8 cellular contexts compared by ENCODE assay signal in the genomic region with DNA sequence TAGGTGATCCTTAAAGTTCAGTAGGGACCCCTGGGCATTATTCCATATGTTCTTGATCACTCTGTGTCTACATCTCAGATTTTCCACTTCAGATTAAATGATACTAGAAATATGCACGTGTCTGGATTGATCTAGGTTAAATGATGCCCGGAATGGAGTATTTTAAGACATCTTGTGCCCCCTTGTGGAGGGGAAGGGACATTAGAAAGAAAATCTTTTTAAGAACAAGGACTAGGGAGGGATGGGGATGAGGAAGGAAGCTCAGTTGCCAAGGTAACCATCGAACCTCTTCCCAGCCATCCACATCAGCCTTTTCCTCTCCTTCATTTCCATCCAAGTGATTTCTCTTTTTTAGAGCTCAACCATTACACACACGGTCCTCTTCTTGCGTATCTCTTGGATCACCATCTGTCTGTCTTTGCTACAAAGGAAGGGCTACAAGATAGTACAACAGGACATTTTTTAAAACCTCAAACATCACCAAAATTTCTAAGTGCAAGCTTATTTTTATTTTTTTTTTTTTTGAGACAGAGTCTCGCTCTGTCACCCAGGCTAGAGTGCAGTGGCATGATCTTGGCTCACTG. TPM values are rescaled to one million over a fixed set of nuclear protein-coding genes. Genes with fewer than 3 reads are reported as not detected.
A peak's percentile ranks its signal among the peaks of the same experiment; 100 is the strongest.
DNase-seq lines count a peak whose midpoint lies in the region; ATAC-seq, FAIRE-seq and TF ChIP-seq lines count a peak whose summit lies in the region.

No MANE protein-coding gene starts in this region.

- dilution Hi-C loops in keratinocyte (cut with MboI; ENCODE audit: extremely low pct_ligation_motif_present, low sequenced_read_pairs) = loop anchor here (25.0 kb wide), 1 partner anchor 401 kb away; a partner anchor contains a TSS

- no peak for FAIRE-seq in keratinocyte (lab: Jason Lieb, UNC)

- CTCF ChIA-PET in CD8-positive, alpha-beta memory T cell (lab: Charles Lee) = interaction anchor here (0.7 to 15.2 kb wide), 45 partner anchors 8 to 835 kb away, joined by 3 to 508 read pairs (median 4); no protein-coding TSS in a partner anchor

- H3K9ac ChIP-seq in keratinocyte (ENCODE audit: control insufficient read depth, extremely low read depth, insufficient read depth, low read length) = no peak overlapping the region

- H3K27ac ChIP-seq in CD8-positive, alpha-beta memory T cell (ENCODE audit: low read depth, low read length) = peak overlapping the region; percentile 35
- no peak overlapping the region for H3K27ac ChIP-seq in keratinocyte (ENCODE audit: control insufficient read depth, insufficient read depth, low read length)

- H3K36me3 Mint-ChIP-seq in CD8-positive, alpha-beta memory T cell = peaks cover 0 to 2% (median 0%) of the 10 kb centered on the region in 3 donors
- no peaks in the 10 kb centered on the region for H3K36me3 Mint-ChIP-seq in type B pancreatic cell

- DNase-seq in CD8-positive, alpha-beta memory T cell = peak in 4 of 5 donors; percentile 34 to 81 (median 66)
- DNase-seq in NCI-H82 treated with DMSO at 0.1 percent for 48 hours (lab: John Stamatoyannopoulos, UW; ENCODE audit: unreplicated experiment) (peak; percentile 66), astrocyte of the spinal cord (ENCODE audit: low read depth, low spot score) (peak; percentile 65), keratinocyte (ENCODE audit: low read depth, low spot score) (no peak), type B pancreatic cell (ENCODE audit: extremely low spot score, unreplicated experiment) (no peak), hepatic stellate cell (ENCODE audit: low spot score) (no peak)

- H3K79me2 ChIP-seq in keratinocyte (ENCODE audit: control insufficient read depth, insufficient read depth, low read length) = no peaks in the 10 kb centered on the region

- H3K4me1 Mint-ChIP-seq in CD8-positive, alpha-beta memory T cell = peaks cover 60 to 78% (median 72%) of the 10 kb centered on the region in 3 donors
- no peaks in the 10 kb centered on the region for H3K4me1 Mint-ChIP-seq in type B pancreatic cell (ENCODE audit: unreplicated experiment)

- no peaks in the 10 kb centered on the region for H3K9me1 ChIP-seq in keratinocyte (ENCODE audit: control insufficient read depth, extremely low read depth, insufficient read depth, low read length)

- ATAC-seq in GM18517 (IDR thresholded peaks at IDR 0.05; ENCODE audit: unreplicated experiment) (peak; percentile 13), HG03565 (IDR thresholded peaks at IDR 0.05; ENCODE audit: unreplicated experiment) (no peak)

- H3K4me2 ChIP-seq in keratinocyte (ENCODE audit: control insufficient read depth, extremely low read depth, insufficient read depth, low read depth, low read length) = no peak overlapping the region

- in situ Hi-C loops in astrocyte of the spinal cord (cut with HindIII; ENCODE audit: low sequenced_read_pairs) = no loop called here

- no peaks in the 10 kb centered on the region for H4K20me1 ChIP-seq in keratinocyte (ENCODE audit: control insufficient read depth, extremely low read depth, insufficient read depth, low read length)

- H3K36me3 ChIP-seq in CD8-positive, alpha-beta memory T cell (ENCODE audit: insufficient read depth, low read length) = no peaks in the 10 kb centered on the region
- H3K36me3 ChIP-seq in keratinocyte (ENCODE audit: control insufficient read depth in 2 of 2, extremely low read depth in 1 of 2, insufficient read depth in 2 of 2, low read length in 2 of 2) = no peaks in the 10 kb centered on the region

- H3K27ac Mint-ChIP-seq in CD8-positive, alpha-beta memory T cell = peak overlapping the region; percentile 77 to 100 (median 100)
- H3K27ac Mint-ChIP-seq in type B pancreatic cell = no peak overlapping the region

- H3K9me3 Mint-ChIP-seq in CD8-positive, alpha-beta memory T cell = no peaks in the 10 kb centered on the region
- no peaks in the 10 kb centered on the region for H3K9me3 Mint-ChIP-seq in type B pancreatic cell

- H3K4me3 ChIP-seq in CD8-positive, alpha-beta memory T cell (ENCODE audit: low read length) = no peak overlapping the region
- no peak overlapping the region for H3K4me3 ChIP-seq in astrocyte of the spinal cord (ENCODE audit: low read depth, low read length)
- no peak overlapping the region for H3K4me3 ChIP-seq in keratinocyte (ENCODE audit: control insufficient read depth in 2 of 3, extremely low read depth in 1 of 3, insufficient read depth in 2 of 3, low read depth in 1 of 3, low read length in 3 of 3)

- peak; percentile 66 for TF ChIP-seq CTCF in astrocyte of the spinal cord (IDR thresholded peaks at IDR 0.05; ENCODE audit: low read depth, low read length)
- peak; percentile 34 to 59 (median 44) for TF ChIP-seq CTCF in keratinocyte (optimal IDR thresholded peaks at IDR 0.05 in 1 of 3, IDR thresholded peaks at IDR 0.05 in 1 of 3, conservative IDR thresholded peaks at IDR 0.05 in 1 of 3; ENCODE audit: extremely low read depth in 1 of 3, insufficient read depth in 2 of 3, low read length in 3 of 3)
- peak; percentile 79 for TF ChIP-seq CTCF in type B pancreatic cell (conservative IDR thresholded peaks at IDR 0.05)

- H3K4me3 Mint-ChIP-seq in CD8-positive, alpha-beta memory T cell = peak overlapping the region; percentile 24 to 58 (median 45)
- H3K4me3 Mint-ChIP-seq in type B pancreatic cell = no peak overlapping the region

- peaks cover 5 to 10% of the 10 kb centered on the region in 2 donors for H3K27me3 Mint-ChIP-seq in CD8-positive, alpha-beta memory T cell
- peaks cover 70% of the 10 kb centered on the region for H3K27me3 Mint-ChIP-seq in type B pancreatic cell

- H2AFZ ChIP-seq in keratinocyte (ENCODE audit: control insufficient read depth, low read length) = no peak overlapping the region

- no peaks in the 10 kb centered on the region for H3K27me3 ChIP-seq in CD8-positive, alpha-beta memory T cell (ENCODE audit: insufficient read depth, low read length, poor library complexity, severe bottlenecking)
- peaks cover 3% of the 10 kb centered on the region for H3K27me3 ChIP-seq in keratinocyte (ENCODE audit: control insufficient read depth, extremely low read depth, insufficient read depth, low read length)

- H3K9me3 ChIP-seq in CD8-positive, alpha-beta memory T cell (ENCODE audit: low read length) = no peaks in the 10 kb centered on the region
- no peaks in the 10 kb centered on the region for H3K9me3 ChIP-seq in keratinocyte (ENCODE audit: control insufficient read depth, low read depth, low read length)

- POLR2A ChIA-PET in CD8-positive, alpha-beta memory T cell (lab: Charles Lee) = interaction anchor here (0.5 to 13.3 kb wide), 13 partner anchors 19 to 491 kb away, joined by 3 to 1213 read pairs (median 4); no protein-coding TSS in a partner anchor

- H3K4me1 ChIP-seq in CD8-positive, alpha-beta memory T cell (ENCODE audit: insufficient read depth, low read length) = peaks cover 74% of the 10 kb centered on the region
- no peaks in the 10 kb centered on the region for H3K4me1 ChIP-seq in keratinocyte (ENCODE audit: control insufficient read depth, extremely low read depth, insufficient read depth, low read length)

RNA-seq across cellular contexts. Expression of a gene that starts 40.5 kb away (rescaled TPM):
- not detected for total RNA-seq in CD8-positive, alpha-beta memory T cell
- polyA plus RNA-seq in CD8-positive, alpha-beta memory T cell = not detected
- polyA plus RNA-seq in keratinocyte = not detected in 3 replicates
- polyA plus RNA-seq in keratinocyte (2011; ENCODE audit: low read depth) = not detected
- not detected in 2 replicates for polyA plus RNA-seq in keratinocyte (2011; cell fraction: cytosol; rRNA removed)
- not detected in 2 replicates for polyA plus RNA-seq in keratinocyte (2011; cell fraction: nucleus; rRNA removed)
- not detected in 2 replicates for polyA plus RNA-seq in keratinocyte (2012; ENCODE audit: low replicate concordance)
- polyA minus RNA-seq in keratinocyte = not detected in 3 replicates
- polyA minus RNA-seq in keratinocyte (2011; cell fraction: cytosol; rRNA and poly(A)+ RNA removed) = not detected
- polyA minus RNA-seq in keratinocyte (2011; cell fraction: nucleus; rRNA and poly(A)+ RNA removed) = not detected in 2 replicates
- total RNA-seq in type B pancreatic cell (ENCODE audit: low replicate concordance) = 20.4 and 272 TPM in 2 replicates

RNA-seq across cellular contexts. Expression of a gene that starts 43.6 kb away (rescaled TPM):
- total RNA-seq in CD8-positive, alpha-beta memory T cell = 1 to 10 TPM; 6.0 to 8.1 TPM
- 13.7 TPM for polyA plus RNA-seq in CD8-positive, alpha-beta memory T cell
- polyA plus RNA-seq in keratinocyte = 0.59 to 3.0 TPM (median 1.9 TPM) in 3 replicates
- 17.8 TPM for polyA plus RNA-seq in keratinocyte (2011; ENCODE audit: low read depth)
- polyA plus RNA-seq in keratinocyte (2011; cell fraction: cytosol; rRNA removed) = 0.82 and 0.94 TPM in 2 replicates
- 2.9 and 3.7 TPM in 2 replicates for polyA plus RNA-seq in keratinocyte (2011; cell fraction: nucleus; rRNA removed)
- 0.70 and 17.2 TPM in 2 replicates for polyA plus RNA-seq in keratinocyte (2012; ENCODE audit: low replicate concordance)
- 1.4 to 6.6 TPM (median 1.6 TPM) in 3 replicates for polyA minus RNA-seq in keratinocyte
- polyA minus RNA-seq in keratinocyte (2011; cell fraction: cytosol; rRNA and poly(A)+ RNA removed) = 5.2 TPM
- 3.1 and 4.2 TPM in 2 replicates for polyA minus RNA-seq in keratinocyte (2011; cell fraction: nucleus; rRNA and poly(A)+ RNA removed)
- 8.4 and 8.8 TPM in 2 replicates for total RNA-seq in type B pancreatic cell (ENCODE audit: low replicate concordance)

Comparison
In these comparisons a context has a peak if more than half of its experiments do, and no peak if none do; other contexts are left out.
1. DNase-seq: peak in CD8-positive, alpha-beta memory T cell (4 of 5), NCI-H82 treated with DMSO at 0.1 percent for 48 hours (single experiment) and astrocyte of the spinal cord (single experiment); none in keratinocyte (single experiment), type B pancreatic cell (single experiment) and hepatic stellate cell (single experiment).
2. RNA of a gene that starts 40.5 kb away (total RNA-seq): 20.4 to 272 TPM in type B pancreatic cell; not detected in CD8-positive, alpha-beta memory T cell; every median in the first group is over 10 times any median in the second.
3. Peak in every context shown above with its lines, with median percentiles within 50 percentile points of each other: CTCF ChIP-seq.